1 cellular context compared by ENCODE assay signal in genomic region chr16:56970934-56971767, GRCh38.
A peak's percentile ranks its signal among the peaks of the same experiment; 100 is the strongest.
TF ChIP-seq lines count a peak whose summit lies in the region.

No MANE protein-coding gene starts in this region.

TF ChIP-seq in HepG2, 621 proteins besides CTCF, POLR2A, EP300 and RAD21:
- TF ChIP-seq ZNF329 (CRISPR knock-in tag; IDR thresholded peaks at IDR 0.05; ENCODE audit: low read depth) (peak; percentile 97), GFI1 (CRISPR knock-in tag; IDR thresholded peaks at IDR 0.05; ENCODE audit: borderline replicate concordance) (no peak), ZNF296 (CRISPR knock-in tag; conservative IDR thresholded peaks at IDR 0.05) (no peak), MAZ (IDR thresholded peaks at IDR 0.05; ENCODE audit: borderline replicate concordance, low read depth, low read length) (no peak), MAZ (CRISPR knock-in tag; IDR thresholded peaks at IDR 0.05; ENCODE audit: low read depth) (0 out of 2 replicates have a peak, but pooled peaks have one; percentile 25), HNF1B (CRISPR knock-in tag; IDR thresholded peaks at IDR 0.05) (0 out of 2 replicates have a peak, but pooled peaks have one; percentile 18), MLX (CRISPR knock-in tag; IDR thresholded peaks at IDR 0.05) (no peak), ZNF746 (CRISPR knock-in tag; IDR thresholded peaks at IDR 0.05) (no peak), WIZ (CRISPR knock-in tag; IDR thresholded peaks at IDR 0.05) (no peak), ZNF501 (CRISPR knock-in tag; IDR thresholded peaks at IDR 0.05) (0 out of 2 replicates have a peak, but pooled peaks have one; percentile 30), ZNF724P (CRISPR knock-in tag; IDR thresholded peaks at IDR 0.05; ENCODE audit: borderline replicate concordance) (0 out of 2 replicates have a peak, but pooled peaks have one; percentile 39), NFE2L1 (CRISPR knock-in tag; IDR thresholded peaks at IDR 0.05; ENCODE audit: borderline replicate concordance) (0 out of 2 replicates have a peak, but pooled peaks have one; percentile 33), NRL (CRISPR knock-in tag; IDR thresholded peaks at IDR 0.05; ENCODE audit: borderline replicate concordance) (peak; percentile 31; the same call in 1 of the 2 replicates), PBX2 (CRISPR knock-in tag; IDR thresholded peaks at IDR 0.05) (no peak), ZNF709 (CRISPR knock-in tag; IDR thresholded peaks at IDR 0.05) (no peak), ZNF687 (CRISPR knock-in tag; IDR thresholded peaks at IDR 0.05) (peak; percentile 33; the same call in 1 of the 2 replicates), ZNF446 (CRISPR knock-in tag; IDR thresholded peaks at IDR 0.05) (0 out of 2 replicates have a peak, but pooled peaks have one; percentile 21)
